Comparison of ENCODE assay signal across 21 cellular contexts in genomic region chr1:72278461-72278860, GRCh38. TPM values are rescaled to one million over a fixed set of nuclear protein-coding genes. Genes with fewer than 3 reads are reported as not detected.
DNase-seq lines count a peak whose midpoint lies in the region; ATAC-seq and TF ChIP-seq lines count a peak whose summit lies in the region.
"Had no signal": no experiment of that assay in that cellular context is flagged by ENCODE, and none has a peak within 500 bp of the region (broad histone marks: within the 10 kb centered on the region; RNA-seq: fewer than 3 reads in every experiment).

No MANE protein-coding gene starts in this region.

- TF ChIP-seq CTCF in GM12865 (IDR thresholded peaks at IDR 0.05; ENCODE audit: insufficient read depth, low read depth, low read length, missing control alignments) (no peak), brain (conservative IDR thresholded peaks at IDR 0.05) (no peak), neural crest cell (conservative IDR thresholded peaks at IDR 0.05) (no peak)

- no peaks in the 10 kb centered on the region for H3K9me3 Mint-ChIP-seq in brain
- no peaks in the 10 kb centered on the region for H3K9me3 Mint-ChIP-seq in neural crest cell
- H3K9me3 Mint-ChIP-seq: activated CD4-positive, alpha-beta memory T cell treated with anti-CD3 and anti-CD28 coated beads, Interleukin-2, amount 10 ng/mL, durations not matched to agents 7 days and 5 days; activated naive CD8-positive, alpha-beta T cell treated with anti-CD3 and anti-CD28 coated beads for 36 hours; endodermal cell; memory B cell; neural progenitor cell had no signal

- H3K4me3 Mint-ChIP-seq in brain = peak overlapping the region in 3 of 5 experiments; percentile 65 to 71 (median 66)
- H3K4me3 Mint-ChIP-seq in neural crest cell = peak overlapping the region; percentile 36
- H3K4me3 Mint-ChIP-seq: activated CD4-positive, alpha-beta memory T cell treated with anti-CD3 and anti-CD28 coated beads, Interleukin-2, amount 10 ng/mL, durations not matched to agents 7 days and 5 days; activated naive CD8-positive, alpha-beta T cell treated with anti-CD3 and anti-CD28 coated beads for 36 hours; endodermal cell; memory B cell; neural progenitor cell had no signal

- ATAC-seq in HG03565 (IDR thresholded peaks at IDR 0.05; ENCODE audit: unreplicated experiment) = peak; percentile 38
- ATAC-seq in HG03097 (IDR thresholded peaks at IDR 0.05; ENCODE audit: low FRiP score, unreplicated experiment) = no peak
- no peak for ATAC-seq in GM21367 (IDR thresholded peaks at IDR 0.05; ENCODE audit: unreplicated experiment)
- no peak for ATAC-seq in HG02678 (IDR thresholded peaks at IDR 0.05; ENCODE audit: unreplicated experiment)
- ATAC-seq: K562, sciatic nerve had no signal

- H3K27ac Mint-ChIP-seq in brain (peak overlapping the region in 1 of 5 experiments; percentile 60), neural crest cell (ENCODE audit: unreplicated experiment) (no peak overlapping the region)
- H3K27ac Mint-ChIP-seq: activated CD4-positive, alpha-beta memory T cell treated with anti-CD3 and anti-CD28 coated beads, Interleukin-2, amount 10 ng/mL, durations not matched to agents 7 days and 5 days; activated naive CD8-positive, alpha-beta T cell treated with anti-CD3 and anti-CD28 coated beads for 36 hours; endodermal cell; memory B cell; neural progenitor cell had no signal

- DNase-seq in GM12865 (ENCODE audit: low read depth) (peak; percentile 1), neural crest cell (ENCODE audit: low read depth, low spot score) (no peak)
- no peak for DNase-seq in activated CD4-positive, alpha-beta T cell treated with anti-CD3 and anti-CD28 coated beads for 48 hours
- DNase-seq: activated CD4-positive, alpha-beta memory T cell treated with anti-CD3 and anti-CD28 coated beads, Interleukin-2, amount 10 ng/mL, durations not matched to agents 7 days and 5 days; activated naive CD8-positive, alpha-beta T cell treated with anti-CD3 and anti-CD28 coated beads for 36 hours; activated T-cell treated with anti-CD3 and anti-CD28 coated beads, Interleukin-2, amount 50 U/mL, for 48 hours; endodermal cell; NCI-H146; NCI-H2227 treated with DMSO at 0.1 percent for 48 hours; SK-N-SH; stimulated activated CD4-positive, alpha-beta T cell treated with anti-CD3 and anti-CD28 coated beads, Interleukin-2, amount 100 ng/mL, for 48 hours had no signal

- H3K36me3 Mint-ChIP-seq in brain (peaks cover 10% of the 10 kb centered on the region), neural crest cell (ENCODE audit: low read depth) (no peaks in the 10 kb centered on the region)
- H3K36me3 Mint-ChIP-seq: activated naive CD8-positive, alpha-beta T cell treated with anti-CD3 and anti-CD28 coated beads for 36 hours; neural progenitor cell had no signal

- H3K27me3 Mint-ChIP-seq in brain (peaks cover 15% of the 10 kb centered on the region), neural crest cell (ENCODE audit: low read depth) (peaks cover 60% of the 10 kb centered on the region)

- no peak overlapping the region for H3K4me3 ChIP-seq in GM12865 (ENCODE audit: low read depth, low read length)
- H3K4me3 ChIP-seq: cardiac muscle cell, K562, neural progenitor cell had no signal

- H3K4me1 Mint-ChIP-seq in brain (peaks cover 24% of the 10 kb centered on the region), neural crest cell (peaks cover 12% of the 10 kb centered on the region)

RNA-seq across cellular contexts. Expression of gene NEGR1, which starts 3.9 kb away (rescaled TPM):
- polyA plus RNA-seq in brain (ENCODE audit: insufficient read depth, low read depth, low replicate concordance) = 11.2 TPM
- total RNA-seq in neural crest cell = 0.58 and 1.1 TPM in 2 replicates
- total RNA-seq: activated CD4-positive, alpha-beta memory T cell treated with anti-CD3 and anti-CD28 coated beads, Interleukin-2, amount 10 ng/mL, durations not matched to agents 7 days and 5 days; activated naive CD8-positive, alpha-beta T cell treated with anti-CD3 and anti-CD28 coated beads for 36 hours; K562 had no signal
- polyA plus RNA-seq: K562 had no signal
